16 cellular contexts compared by ENCODE assay signal in the genomic region with DNA sequence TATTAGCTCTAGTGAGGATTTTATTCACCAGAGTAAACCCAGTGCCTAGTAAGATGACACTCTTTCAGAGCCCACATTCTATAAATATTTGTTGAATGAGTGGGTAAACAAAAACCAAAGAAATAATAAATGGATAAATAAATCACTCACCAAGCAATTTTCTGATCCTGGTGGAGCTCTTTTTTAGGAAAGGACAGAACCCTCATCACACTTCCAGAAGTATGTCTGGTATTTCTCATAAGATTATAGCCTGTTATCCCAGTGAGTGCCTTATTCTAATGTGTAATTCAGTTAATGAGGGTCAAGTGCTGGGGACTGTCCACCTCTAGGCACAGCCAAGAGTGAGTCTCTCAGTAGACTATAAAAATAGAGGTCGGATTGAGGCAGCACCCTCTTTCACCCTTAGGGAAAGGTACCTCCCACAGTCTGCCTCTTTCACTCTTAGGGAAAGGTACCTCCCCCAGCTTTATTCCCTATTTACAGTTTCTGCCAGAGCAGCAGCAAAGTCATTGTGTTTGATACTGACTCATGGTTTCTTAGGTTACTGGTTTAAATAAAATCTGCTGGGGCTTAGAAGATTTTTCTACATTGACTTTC.
DNase-seq lines count a peak whose midpoint lies in the region; ATAC-seq and TF ChIP-seq lines count a peak whose summit lies in the region.
"Had no signal": no experiment of that assay in that cellular context is flagged by ENCODE, and none has a peak within 500 bp of the region (broad histone marks: within the 10 kb centered on the region; RNA-seq: fewer than 3 reads in every experiment).

No MANE protein-coding gene starts in this region.

- H3K9me3 ChIP-seq in left lung: no peaks in the 10 kb centered on the region
- no peaks in the 10 kb centered on the region for H3K9me3 ChIP-seq in CD8-positive, alpha-beta memory T cell (ENCODE audit: low read length)
- H3K9me3 ChIP-seq in endodermal cell (ENCODE audit: control insufficient read depth, low read length): no peaks in the 10 kb centered on the region

- peak; percentile 46 for ATAC-seq in left lung
- no peak for ATAC-seq in GM18873 (IDR thresholded peaks at IDR 0.05; ENCODE audit: low FRiP score, unreplicated experiment)
- no peak for ATAC-seq in HG02610 (IDR thresholded peaks at IDR 0.05; ENCODE audit: unreplicated experiment)

- intact Hi-C loops in left lung (cut with DNase I): no loop called here

- CTCF ChIA-PET in CD8-positive, alpha-beta memory T cell (lab: Charles Lee): no interaction called here

- H3K27ac Mint-ChIP-seq in CD8-positive, alpha-beta memory T cell: no peak overlapping the region
- no peak overlapping the region for H3K27ac Mint-ChIP-seq in endodermal cell
- H3K27ac Mint-ChIP-seq: neural progenitor cell had no signal

- no peak overlapping the region for H3K9ac ChIP-seq in endodermal cell (ENCODE audit: extremely low read depth, low read length, poor library complexity, severe bottlenecking)
- H3K9ac ChIP-seq: KMS-11, neural progenitor cell had no signal

- no peaks in the 10 kb centered on the region for H3K9me3 Mint-ChIP-seq in CD8-positive, alpha-beta memory T cell
- H3K9me3 Mint-ChIP-seq in endodermal cell: no peaks in the 10 kb centered on the region
- H3K9me3 Mint-ChIP-seq: neural progenitor cell had no signal

- H3K4me3 ChIP-seq in AG10803 (ENCODE audit: low read length) (no peak overlapping the region), left lung (no peak overlapping the region), endodermal cell (ENCODE audit: low read length) (no peak overlapping the region)
- H3K4me3 ChIP-seq in CD8-positive, alpha-beta memory T cell (ENCODE audit: low read length): no peak overlapping the region
- H3K4me3 ChIP-seq: neural progenitor cell had no signal

- H3K4me1 ChIP-seq in left lung (no peaks in the 10 kb centered on the region), endodermal cell (ENCODE audit: control insufficient read depth, insufficient read depth, low read length) (peaks cover 2% of the 10 kb centered on the region)
- no peaks in the 10 kb centered on the region for H3K4me1 ChIP-seq in CD8-positive, alpha-beta memory T cell (ENCODE audit: insufficient read depth, low read length)

- H3K4me1 Mint-ChIP-seq in CD8-positive, alpha-beta memory T cell: no peaks in the 10 kb centered on the region
- no peaks in the 10 kb centered on the region for H3K4me1 Mint-ChIP-seq in endodermal cell

- POLR2A ChIA-PET in CD8-positive, alpha-beta memory T cell (lab: Charles Lee): no interaction called here

- H3K27ac ChIP-seq in left lung (no peak overlapping the region), endodermal cell (ENCODE audit: low read depth, low read length) (no peak overlapping the region)
- no peak overlapping the region for H3K27ac ChIP-seq in CD8-positive, alpha-beta memory T cell (ENCODE audit: low read depth, low read length)
- H3K27ac ChIP-seq: C4-2B, KMS-11, neural progenitor cell had no signal

- WGBS in endodermal cell (ENCODE audit: insufficient coverage in 1 of 2, insufficient read length in 1 of 2), 2 experiments: 39% methylated on average over 1 of the region's 1 CpG; no CpG with 5 or more reads in 1 of the 2 experiments

- peaks cover 0 to 3% of the 10 kb centered on the region in 2 donors for H3K27me3 Mint-ChIP-seq in CD8-positive, alpha-beta memory T cell
- H3K27me3 Mint-ChIP-seq in endodermal cell (ENCODE audit: insufficient read depth): peaks cover 2% of the 10 kb centered on the region

- H3K36me3 ChIP-seq in left lung: no peaks in the 10 kb centered on the region
- H3K36me3 ChIP-seq in CD8-positive, alpha-beta memory T cell (ENCODE audit: insufficient read depth, low read length): no peaks in the 10 kb centered on the region
- no peaks in the 10 kb centered on the region for H3K36me3 ChIP-seq in endodermal cell (ENCODE audit: control insufficient read depth, insufficient read depth, low read length)
- H3K36me3 ChIP-seq: neural progenitor cell had no signal

- H3K36me3 Mint-ChIP-seq in CD8-positive, alpha-beta memory T cell: no peaks in the 10 kb centered on the region
- no peaks in the 10 kb centered on the region for H3K36me3 Mint-ChIP-seq in endodermal cell (ENCODE audit: low read depth)
- H3K36me3 Mint-ChIP-seq: neural progenitor cell had no signal

- DNase-seq in AG10803 (ENCODE audit: low read depth) (peak; percentile 87), M059J (ENCODE audit: low read depth) (peak; percentile 89), dedifferentiated amniotic fluid mesenchymal stem cell (ENCODE audit: extremely low spot score) (peak; percentile 20), left lung (no peak), endodermal cell (no peak)
- no peak for DNase-seq in CD8-positive, alpha-beta memory T cell
- DNase-seq: activated CD8-positive, alpha-beta memory T cell treated with anti-CD3 and anti-CD28 coated beads, Interleukin-2, amount 50 U/mL, for 4 hours; effector memory CD4-positive, alpha-beta T cell; HCEC 1CT; NCI-H2081 treated with DMSO at 0.1 percent for 48 hours; stimulated activated CD4-positive, alpha-beta T cell treated with anti-CD3 and anti-CD28 coated beads, Interleukin-12 subunit alpha, Interleukin-12 subunit beta, amount 100 ng/mL, for 4 hours had no signal

- TF ChIP-seq CTCF in AG10803 (conservative IDR thresholded peaks at IDR 0.05; ENCODE audit: low read length): no peak
- TF ChIP-seq CTCF in left lung (IDR thresholded peaks at IDR 0.05): no peak
- no peak for TF ChIP-seq CTCF in endodermal cell (conservative IDR thresholded peaks at IDR 0.05)

- H3K27me3 ChIP-seq in left lung (no peaks in the 10 kb centered on the region), endodermal cell (ENCODE audit: control insufficient read depth, insufficient read depth, low read length, poor library complexity, severe bottlenecking) (no peaks in the 10 kb centered on the region)
- H3K27me3 ChIP-seq in CD8-positive, alpha-beta memory T cell (ENCODE audit: insufficient read depth, low read length, poor library complexity, severe bottlenecking): no peaks in the 10 kb centered on the region
- H3K27me3 ChIP-seq: neural progenitor cell had no signal

- H3K4me3 Mint-ChIP-seq in CD8-positive, alpha-beta memory T cell: no peak overlapping the region
- H3K4me3 Mint-ChIP-seq in endodermal cell: no peak overlapping the region
- H3K4me3 Mint-ChIP-seq: neural progenitor cell had no signal

Comparison
In these comparisons a context has a peak if more than half of its experiments do, and no peak if none do; other contexts are left out.
1. DNase-seq: peak in AG10803 (single experiment), M059J (single experiment) and dedifferentiated amniotic fluid mesenchymal stem cell (single experiment); none in left lung (0 of 2), CD8-positive, alpha-beta memory T cell (0 of 5) and endodermal cell (single experiment).